ENCODE assay signal across 11 cellular contexts in genomic region chr16:1141716-1142115, GRCh38. TPM values are rescaled to one million over a fixed set of nuclear protein-coding genes. Genes with fewer than 3 reads are reported as not detected.
"Had no signal": no experiment of that assay in that cellular context is flagged by ENCODE, and none has a peak within 500 bp of the region (broad histone marks: within the 10 kb centered on the region; RNA-seq: fewer than 3 reads in every experiment).

No MANE protein-coding gene starts in this region.

- H3K27ac ChIP-seq: GM23248 had no signal

- H3K4me3 ChIP-seq: GM23248, GM23338, HAP-1 had no signal

- H3K9ac ChIP-seq: GM23248 had no signal

- H2AFZ ChIP-seq: GM23248, GM23338 had no signal

- ATAC-seq: GM23338, HCT116 had no signal

- H3K4me1 ChIP-seq: HAP-1 had no signal

- H3K36me3 ChIP-seq: HAP-1 had no signal

- H3K4me2 ChIP-seq: GM23338 had no signal

- H3K27ac Mint-ChIP-seq: GM23338, H9, HFFc6 had no signal

- H3K4me1 Mint-ChIP-seq: GM23338 had no signal

- DNase-seq: GM23248, GOT3, H7, H9, HCEC 1CT, HFFc6 had no signal

- H3K9me3 ChIP-seq: HAP-1 had no signal

- H3K4me3 Mint-ChIP-seq: GM23338, H9, HFFc6 had no signal

RNA-seq across cellular contexts. Expression of gene CACNA1H, which starts 11.2 kb away (rescaled TPM):
- polyA plus RNA-seq: GM23248 had no signal

RNA-seq across cellular contexts. Expression of gene C1QTNF8, which starts 45.7 kb away (rescaled TPM):
- total RNA-seq: GM23248, GM23338, H1, H4, H7, H9, HFFc6 had no signal
- polyA plus RNA-seq: GM23248, GM23338, H1 had no signal
